ENCODE assay signal across 8 cellular contexts in genomic region chr3:130433306-130433705, GRCh38.
"Had no signal": no experiment of that assay in that cellular context is flagged by ENCODE, and none has a peak within 500 bp of the region (broad histone marks: within the 10 kb centered on the region; RNA-seq: fewer than 3 reads in every experiment).

No MANE protein-coding gene starts in this region.

- H3K4me1 ChIP-seq: HAP-1 had no signal

- H2AFZ ChIP-seq: GM23248 had no signal

- H3K9me3 ChIP-seq: HAP-1 had no signal

- ATAC-seq: HCT116, HepG2 had no signal

- H3K27ac ChIP-seq: GM23248, HL-60 had no signal

- FAIRE-seq: HepG2 had no signal

- H3K36me3 ChIP-seq: HAP-1 had no signal

- H3K9ac ChIP-seq: GM23248 had no signal

- DNase-seq: GM23248, GOT3, H7, HFFc6 had no signal

- H3K4me3 ChIP-seq: GM23248, HAP-1 had no signal
